8 cellular contexts compared by ENCODE assay signal in genomic region chr19:36214388-36215275, GRCh38. TPM values are rescaled to one million over a fixed set of nuclear protein-coding genes. Genes with fewer than 3 reads are reported as not detected.
A peak's percentile ranks its signal among the peaks of the same experiment; 100 is the strongest.
DNase-seq lines count a peak whose midpoint lies in the region; ATAC-seq and TF ChIP-seq lines count a peak whose summit lies in the region.

TSS of gene ZNF146 (plus strand) at chr19:36215106. CDS start at chr19:36236441, 21,335 bp downstream.
TSS of gene ZNF565 (minus strand) at chr19:36214665. CDS start at chr19:36201985, 12,680 bp downstream.

- peak; percentile 89 for ATAC-seq in GM21529 (IDR thresholded peaks at IDR 0.05; ENCODE audit: unreplicated experiment)

- H2AFZ ChIP-seq in OCI-LY3 (ENCODE audit: low read depth, low read length), result peak within 1 kb of the TSS; percentile 92

- peak within 1 kb of the TSS; percentile 86 for H3K4me3 ChIP-seq in OCI-LY3 (ENCODE audit: low read length)
- H3K4me3 ChIP-seq in epithelial cell of proximal tubule (ENCODE audit: low read depth, low read length), result peak within 1 kb of the TSS; percentile 93
- H3K4me3 ChIP-seq in mononuclear cell (ENCODE audit: low read length), result peak within 1 kb of the TSS; percentile 97

- H3K9ac ChIP-seq in OCI-LY3 (ENCODE audit: low read length), result peak within 1 kb of the TSS; percentile 89

- peaks cover 15% of the 10 kb centered on the region for H3K36me3 ChIP-seq in OCI-LY3 (replicated peaks; ENCODE audit: low read depth, low read length)

- H3K79me2 ChIP-seq in OCI-LY3 (ENCODE audit: low read length), result peaks cover 56% of the 10 kb centered on the region

- TF ChIP-seq CTCF in OCI-LY3 (IDR thresholded peaks at IDR 0.05; ENCODE audit: low read depth, low read length), result no peak
- no peak for TF ChIP-seq CTCF in epithelial cell of proximal tubule (conservative IDR thresholded peaks at IDR 0.05; ENCODE audit: low read depth, low read length)

- peak within 1 kb of the TSS; percentile 79 for H3K27ac ChIP-seq in OCI-LY3 (ENCODE audit: low read length)

- no peaks in the 10 kb centered on the region for H3K9me3 ChIP-seq in OCI-LY3 (ENCODE audit: insufficient read depth, low read length)
- H3K9me3 ChIP-seq in mononuclear cell (ENCODE audit: low read depth, low read length), result no peaks in the 10 kb centered on the region

- peaks cover 13% of the 10 kb centered on the region for H3K4me1 ChIP-seq in OCI-LY3 (ENCODE audit: low read length)
- peaks cover 13% of the 10 kb centered on the region for H3K4me1 ChIP-seq in mononuclear cell (ENCODE audit: insufficient read depth, low read length)

- peaks cover 29% of the 10 kb centered on the region for H4K20me1 ChIP-seq in OCI-LY3 (ENCODE audit: insufficient read depth, low read length)

- peak within 1 kb of the TSS; percentile 98 for H3K4me2 ChIP-seq in OCI-LY3 (ENCODE audit: low read length)

- DNase-seq in DMS153 (lab: John Stamatoyannopoulos, UW) (peak; percentile 97), HuH-7.5 (ENCODE audit: low spot score) (peak; percentile 90), activated T-cell treated with anti-CD3 and anti-CD28 coated beads for 24 hours (ENCODE audit: low read depth) (peak; percentile 95), epithelial cell of proximal tubule (ENCODE audit: low read depth) (peak; percentile 91)
- DNase-seq in stimulated activated CD8-positive, alpha-beta memory T cell treated with anti-CD3 and anti-CD28 coated beads, Interleukin-2, amount 100 ng/mL, for 48 hours (ENCODE audit: low read depth in 2 of 2), result peak; percentile 96 to 98

- H3K27me3 ChIP-seq in OCI-LY3 (ENCODE audit: low read depth, low read length) (no peaks in the 10 kb centered on the region), mononuclear cell (ENCODE audit: insufficient read depth, low read length) (no peaks in the 10 kb centered on the region)

RNA-seq across cellular contexts. Expression of gene ZNF146, which starts in this region (rescaled TPM):
- total RNA-seq in epithelial cell of proximal tubule (69.5 and 103 TPM in 2 replicates), mononuclear cell (28.7 TPM)

RNA-seq across cellular contexts. Expression of gene ZNF565, which starts in this region (rescaled TPM):
- total RNA-seq in epithelial cell of proximal tubule (0.98 and 2.0 TPM in 2 replicates), mononuclear cell (5.1 TPM)

Comparison
In these comparisons a context has a peak if more than half of its experiments do, and no peak if none do; other contexts are left out.
1. Peak in every context shown above with its lines: DNase-seq, ATAC-seq, H3K4me3 ChIP-seq and H3K27ac ChIP-seq.